18 cellular contexts compared by ENCODE assay signal in genomic region chr5:73032635-73033034, GRCh38.
"Had no signal": no experiment of that assay in that cellular context is flagged by ENCODE, and none has a peak within 500 bp of the region (broad histone marks: within the 10 kb centered on the region; RNA-seq: fewer than 3 reads in every experiment).

No MANE protein-coding gene starts in this region.

- H3K4me3 ChIP-seq: adrenal gland, ascending aorta, breast epithelium, colonic mucosa, esophagus muscularis mucosa, gastrocnemius medialis, sigmoid colon, testis had no signal

- H3K36me3 ChIP-seq: breast epithelium, colonic mucosa had no signal

- H3K27me3 ChIP-seq: adrenal gland, ascending aorta, breast epithelium, colonic mucosa, esophagus muscularis mucosa, gastrocnemius medialis, sigmoid colon, testis had no signal

- ATAC-seq: activated T-cell treated with anti-CD3 and anti-CD28 coated beads, Interleukin-2, amount 50 U/mL, for 4 hours; gastrocnemius medialis; left cardiac atrium; naive thymus-derived CD4-positive, alpha-beta T cell had no signal

- H3K27ac ChIP-seq: adrenal gland, ascending aorta, breast epithelium, colonic mucosa, esophagus muscularis mucosa, gastrocnemius medialis, sigmoid colon, testis had no signal

- DNase-seq: activated CD4-positive, alpha-beta T cell treated with anti-CD3 and anti-CD28 coated beads for 4 hours; activated CD4-positive, alpha-beta T cell treated with anti-CD3 and anti-CD28 coated beads, Interleukin-2, amount 50 U/mL, for 48 hours; activated CD4-positive, CD25-positive, alpha-beta regulatory T cell; activated CD8-positive, alpha-beta memory T cell treated with anti-CD3 and anti-CD28 coated beads, Interleukin-2, amount 50 U/mL, for 48 hours; activated naive CD4-positive, alpha-beta T cell; activated T-cell treated with anti-CD3 and anti-CD28 coated beads, Interleukin-2, amount 50 U/mL, for 4 hours; colonic mucosa; gastrocnemius medialis; naive thymus-derived CD4-positive, alpha-beta T cell; sigmoid colon; stimulated activated CD4-positive, alpha-beta T cell treated with anti-CD3 and anti-CD28 coated beads, Interleukin-4, amount 100 ng/mL, for 1 hour; stimulated activated naive CD4-positive, alpha-beta T cell; testis had no signal

- H3K9me3 ChIP-seq: adrenal gland, ascending aorta, breast epithelium, colonic mucosa, esophagus muscularis mucosa, gastrocnemius medialis, sigmoid colon, testis had no signal

- H3K4me1 ChIP-seq: adrenal gland, ascending aorta, breast epithelium, colonic mucosa, esophagus muscularis mucosa, testis had no signal
